32 cellular contexts compared by ENCODE assay signal in the genomic region with DNA sequence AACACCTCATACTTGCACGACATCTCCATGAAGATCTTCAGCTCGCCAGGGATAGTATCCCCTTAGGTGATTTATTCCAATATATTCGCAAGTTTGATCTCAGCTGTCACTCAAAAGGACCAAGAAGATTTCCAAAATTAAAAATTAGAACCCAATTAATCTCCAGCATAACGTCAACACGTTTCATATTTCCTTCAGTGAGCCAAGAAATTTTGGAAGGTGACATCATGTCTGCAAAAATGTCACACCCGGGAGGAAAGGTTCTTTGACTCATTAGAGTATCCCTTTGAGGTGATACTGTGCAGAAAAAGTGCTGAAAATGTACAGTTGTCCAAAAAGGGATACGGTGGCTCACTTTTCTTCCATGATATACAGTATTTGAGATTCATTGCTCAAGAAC.
DNase-seq lines count a peak whose midpoint lies in the region; ATAC-seq, FAIRE-seq and TF ChIP-seq lines count a peak whose summit lies in the region.
"Had no signal": no experiment of that assay in that cellular context is flagged by ENCODE, and none has a peak within 500 bp of the region (broad histone marks: within the 10 kb centered on the region; RNA-seq: fewer than 3 reads in every experiment).

No MANE protein-coding gene starts in this region.

- peak; percentile 15 for FAIRE-seq in H54 (lab: Jason Lieb, UNC)
- FAIRE-seq: A549, D721Med had no signal

- no peaks in the 10 kb centered on the region for H3K9me2 ChIP-seq in Karpas-422 (replicated peaks; ENCODE audit: insufficient read depth, low read length)

- DNase-seq in H54 (ENCODE audit: insufficient read length, low spot score) (no peak), HEK293T (ENCODE audit: extremely low spot score) (no peak), activated gamma-delta T cell (lab: John Stamatoyannopoulos, UW) (no peak), Karpas-422 (no peak)
- DNase-seq: 8988T; ACHN; AML-193; BE2C; C1 segment of cervical spinal cord; Caco-2; Calu3; CD4-positive, alpha-beta memory T cell; CD4-positive, alpha-beta T cell; CD4-positive, CD25-positive, alpha-beta regulatory T cell; CD8-positive, alpha-beta memory T cell; CD8-positive, alpha-beta T cell; COR-L47; DMS 273 treated with DMSO at 0.1 percent for 48 hours; DMS153; DMS53; DMS79; DMS79 treated with DMSO at 0.1 percent for 48 hours; DND-41; EL had no signal

- TF ChIP-seq CTCF in HEK293 (tag by site-specific recombination; IDR thresholded peaks at IDR 0.05) = no peak

- no peaks in the 10 kb centered on the region for H3K79me2 ChIP-seq in Karpas-422 (ENCODE audit: low read length)

- CTCF ChIA-PET in HEK293 (lab: Yijun Ruan, JAX) (no interaction called here), HEK293T (lab: Yijun Ruan, JAX) (no interaction called here)

- TF ChIP-seq POLR2A in H54 (IDR thresholded peaks at IDR 0.05; ENCODE audit: low read depth, low read length) = no peak

- H2AFZ ChIP-seq in Karpas-422 (ENCODE audit: low read length) = no peak overlapping the region

- no peaks in the 10 kb centered on the region for H3K27me3 ChIP-seq in Karpas-422 (ENCODE audit: low read length)
- H3K27me3 ChIP-seq: BE2C; BLaER1; BLaER1 treated with 17β-estradiol and CSF1 and Interleukin-3, amounts not matched to agents 10 nM and 100 nM had no signal

- H4K20me1 ChIP-seq in Karpas-422 (ENCODE audit: insufficient read depth, low read depth, low read length) = no peaks in the 10 kb centered on the region
- H4K20me1 ChIP-seq: BLaER1; BLaER1 treated with 17β-estradiol and CSF1 and Interleukin-3, amounts not matched to agents 10 nM and 100 nM had no signal

- H3K9me3 ChIP-seq in HEK293 (ENCODE audit: control insufficient read depth, insufficient read depth, low read depth, low read length) = no peaks in the 10 kb centered on the region
- H3K9me3 ChIP-seq in Karpas-422 (ENCODE audit: low read length) = peaks cover 14% of the 10 kb centered on the region; the same call in 1 of the 2 replicates
- H3K9me3 ChIP-seq: A549; BE2C; BLaER1; BLaER1 treated with 17β-estradiol and CSF1 and Interleukin-3, amounts not matched to agents 10 nM and 100 nM; Caco-2 had no signal

- ATAC-seq in HG03378 (IDR thresholded peaks at IDR 0.05; ENCODE audit: unreplicated experiment) = no peak
- ATAC-seq: A549; CD8-positive, alpha-beta T cell had no signal

- H3K4me3 ChIP-seq in HEK293 (ENCODE audit: low read depth, low read length) (no peak overlapping the region), Karpas-422 (ENCODE audit: low read length) (no peak overlapping the region)
- H3K4me3 ChIP-seq: A549; BLaER1; BLaER1 treated with 17β-estradiol and CSF1 and Interleukin-3, amounts not matched to agents 10 nM and 100 nM had no signal

- H3K4me2 ChIP-seq in Karpas-422 (ENCODE audit: low read depth, low read length, poor library complexity, severe bottlenecking) = no peak overlapping the region
- H3K4me2 ChIP-seq: A549; BLaER1; BLaER1 treated with 17β-estradiol and CSF1 and Interleukin-3, amounts not matched to agents 10 nM and 100 nM had no signal

- POLR2A ChIA-PET in HEK293 (lab: Yijun Ruan, JAX) = no interaction called here
- POLR2A ChIA-PET in HEK293T (lab: Yijun Ruan, JAX) = no interaction called here

- no peak overlapping the region for H3K27ac ChIP-seq in HEK293 (ENCODE audit: extremely low read depth, low read depth, low read length)
- no peak overlapping the region for H3K27ac ChIP-seq in Karpas-422 (ENCODE audit: low read length)
- H3K27ac ChIP-seq: 22Rv1; A549; BLaER1; BLaER1 treated with 17β-estradiol and CSF1 and Interleukin-3, amounts not matched to agents 10 nM and 100 nM; C4-2B had no signal

- H3K36me3 ChIP-seq in HEK293 (ENCODE audit: control insufficient read depth in 2 of 2, insufficient read depth in 1 of 2, low read length in 2 of 2) = no peaks in the 10 kb centered on the region
- H3K36me3 ChIP-seq in Karpas-422 (ENCODE audit: insufficient read depth, low read length) = no peaks in the 10 kb centered on the region
- H3K36me3 ChIP-seq: BE2C; BLaER1; BLaER1 treated with 17β-estradiol and CSF1 and Interleukin-3, amounts not matched to agents 10 nM and 100 nM had no signal

- H3K9ac ChIP-seq in Karpas-422 (ENCODE audit: low read length) = no peak overlapping the region
- H3K9ac ChIP-seq: BLaER1; BLaER1 treated with 17β-estradiol and CSF1 and Interleukin-3, amounts not matched to agents 10 nM and 100 nM had no signal

- H3K4me1 ChIP-seq in HEK293 (ENCODE audit: control insufficient read depth, insufficient read depth, low read length) (peaks cover 9% of the 10 kb centered on the region; the same call in 1 of the 2 replicates), Karpas-422 (ENCODE audit: low read length) (no peaks in the 10 kb centered on the region)
- H3K4me1 ChIP-seq: BE2C; BLaER1; BLaER1 treated with 17β-estradiol and CSF1 and Interleukin-3, amounts not matched to agents 10 nM and 100 nM had no signal

TF ChIP-seq in HEK293, 187 proteins besides CTCF, POLR2A, EP300 and RAD21 (continues in another document):
- TF ChIP-seq, protein P1, sequence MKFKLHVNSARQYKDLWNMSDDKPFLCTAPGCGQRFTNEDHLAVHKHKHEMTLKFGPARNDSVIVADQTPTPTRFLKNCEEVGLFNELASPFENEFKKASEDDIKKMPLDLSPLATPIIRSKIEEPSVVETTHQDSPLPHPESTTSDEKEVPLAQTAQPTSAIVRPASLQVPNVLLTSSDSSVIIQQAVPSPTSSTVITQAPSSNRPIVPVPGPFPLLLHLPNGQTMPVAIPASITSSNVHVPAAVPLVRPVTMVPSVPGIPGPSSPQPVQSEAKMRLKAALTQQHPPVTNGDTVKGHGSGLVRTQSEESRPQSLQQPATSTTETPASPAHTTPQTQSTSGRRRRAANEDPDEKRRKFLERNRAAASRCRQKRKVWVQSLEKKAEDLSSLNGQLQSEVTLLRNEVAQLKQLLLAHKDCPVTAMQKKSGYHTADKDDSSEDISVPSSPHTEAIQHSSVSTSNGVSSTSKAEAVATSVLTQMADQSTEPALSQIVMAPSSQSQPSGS (tag by site-specific recombination; IDR thresholded peaks at IDR 0.05; ENCODE audit: low read depth) = 0 out of 2 replicates have a peak, but pooled peaks have one; percentile 51
- TF ChIP-seq ZNF501 (tag by site-specific recombination; IDR thresholded peaks at IDR 0.05) (peak; percentile 13; the same call in 1 of the 2 replicates), ZNF654 (tag by site-specific recombination; IDR thresholded peaks at IDR 0.05; ENCODE audit: low read depth) (no peak), ZNF621 (tag by site-specific recombination; IDR thresholded peaks at IDR 0.05) (no peak), ZNF366 (tag by site-specific recombination; conservative IDR thresholded peaks at IDR 0.05) (0 out of 2 replicates have a peak, but pooled peaks have one; percentile 43)

TF ChIP-seq in HEK293T, 16 proteins besides CTCF, POLR2A, EP300 and RAD21:
- TF ChIP-seq, protein P2, sequence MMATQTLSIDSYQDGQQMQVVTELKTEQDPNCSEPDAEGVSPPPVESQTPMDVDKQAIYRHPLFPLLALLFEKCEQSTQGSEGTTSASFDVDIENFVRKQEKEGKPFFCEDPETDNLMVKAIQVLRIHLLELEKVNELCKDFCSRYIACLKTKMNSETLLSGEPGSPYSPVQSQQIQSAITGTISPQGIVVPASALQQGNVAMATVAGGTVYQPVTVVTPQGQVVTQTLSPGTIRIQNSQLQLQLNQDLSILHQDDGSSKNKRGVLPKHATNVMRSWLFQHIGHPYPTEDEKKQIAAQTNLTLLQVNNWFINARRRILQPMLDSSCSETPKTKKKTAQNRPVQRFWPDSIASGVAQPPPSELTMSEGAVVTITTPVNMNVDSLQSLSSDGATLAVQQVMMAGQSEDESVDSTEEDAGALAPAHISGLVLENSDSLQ (IDR thresholded peaks at IDR 0.05) = peak; percentile 64
- TF ChIP-seq FOXA1 (IDR thresholded peaks at IDR 0.05) = no peak
